8 cellular contexts compared by ENCODE assay signal in the genomic region with DNA sequence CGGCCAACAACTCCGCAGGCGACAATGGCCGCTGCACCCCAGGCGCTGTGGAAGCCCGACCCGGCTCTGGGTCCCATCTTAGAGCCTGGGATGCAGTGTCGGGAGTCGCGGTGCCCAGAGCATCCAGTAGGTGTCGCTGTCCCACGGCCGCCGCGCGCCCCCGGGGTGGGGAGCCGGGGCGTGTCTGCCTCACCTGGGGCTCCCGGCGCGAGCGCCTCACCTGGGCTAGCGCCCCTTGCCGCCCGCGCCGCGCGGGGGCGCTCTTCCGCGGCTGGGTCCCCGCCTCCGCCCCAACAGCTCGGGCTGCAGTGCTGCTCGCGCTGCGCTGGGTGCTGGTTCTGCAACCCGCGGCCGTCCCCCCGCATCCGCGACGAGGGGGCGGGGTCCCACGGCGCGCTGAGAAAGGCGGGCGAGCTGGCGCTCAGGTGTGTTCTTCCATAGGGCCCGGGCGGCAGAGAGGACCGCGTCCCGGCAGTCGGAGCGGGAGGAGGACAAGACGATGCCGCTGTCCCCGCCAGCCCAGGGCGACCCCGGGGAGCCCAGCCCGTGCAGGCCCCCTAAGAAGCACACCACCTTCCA. TPM values are rescaled to one million over a fixed set of nuclear protein-coding genes. Genes with fewer than 3 reads are reported as not detected.
DNase-seq lines count a peak whose midpoint lies in the region; ATAC-seq and TF ChIP-seq lines count a peak whose summit lies in the region.

Gene CRYBG1 (plus strand): TSS at position 308 of the 579 bp plus-strand sequence. CDS start 192 bp downstream, at position 500.

- H3K4me1 ChIP-seq in endocrine pancreas (ENCODE audit: control insufficient read depth, insufficient read depth, low read length) (no peaks in the 10 kb centered on the region), SJCRH30 (no peaks in the 10 kb centered on the region)

- H3K4me3 ChIP-seq in endocrine pancreas (ENCODE audit: control insufficient read depth, insufficient read depth, low read length) (peak within 1 kb of the TSS; percentile 50), SJCRH30 (no peak within 1 kb of the TSS)

- peak; percentile 71 for ATAC-seq in HG02981 (IDR thresholded peaks at IDR 0.05; ENCODE audit: unreplicated experiment)

- peak; percentile 93 for TF ChIP-seq CTCF in GM12874 (IDR thresholded peaks at IDR 0.05; ENCODE audit: insufficient read depth, low read depth, low read length)

- H3K9ac ChIP-seq in endocrine pancreas (ENCODE audit: control insufficient read depth, insufficient read depth, low read length): peak within 1 kb of the TSS; percentile 38

- H3K27me3 ChIP-seq in endocrine pancreas (ENCODE audit: control insufficient read depth, insufficient read depth, low read length): peaks cover 2% of the 10 kb centered on the region
- H3K27me3 ChIP-seq in SJCRH30: no peaks in the 10 kb centered on the region

- DNase-seq in NCI-H345 treated with DMSO at 0.1 percent for 48 hours (lab: John Stamatoyannopoulos, UW; ENCODE audit: unreplicated experiment) (peak; percentile 84), midbrain (lab: John Stamatoyannopoulos, UW) (peak; percentile 8), SJCRH30 (no peak)
- peak; percentile 88 for DNase-seq in activated CD8-positive, alpha-beta memory T cell treated with anti-CD3 and anti-CD28 coated beads for 24 hours
- peak; percentile 31 to 36 for DNase-seq in stimulated activated CD8-positive, alpha-beta memory T cell treated with anti-CD3 and anti-CD28 coated beads, Interleukin-4, amount 100 ng/mL, for 1 hour (ENCODE audit: low read depth in 2 of 2, low spot score in 1 of 2)

- H3K9me3 ChIP-seq in endocrine pancreas (ENCODE audit: control insufficient read depth, low read length): no peaks in the 10 kb centered on the region
- no peaks in the 10 kb centered on the region for H3K9me3 ChIP-seq in SJCRH30 (replicated peaks)

- H3K36me3 ChIP-seq in endocrine pancreas (ENCODE audit: control insufficient read depth, insufficient read depth, low read length) (no peaks in the 10 kb centered on the region), SJCRH30 (no peaks in the 10 kb centered on the region)

- no peak within 1 kb of the TSS for H3K27ac ChIP-seq in SJCRH30

RNA-seq across cellular contexts. Expression of gene CRYBG1, which starts in this region (rescaled TPM):
- total RNA-seq in SJCRH30 (2014; rRNA removed; shearing (Covaris generic)): 0.03 TPM in 1 of 2 replicates, not detected in the other

Comparison
In these comparisons a context has a peak if more than half of its experiments do, and no peak if none do; other contexts are left out.
1. DNase-seq: peak in NCI-H345 treated with DMSO at 0.1 percent for 48 hours (single experiment), activated CD8-positive, alpha-beta memory T cell treated with anti-CD3 and anti-CD28 coated beads for 24 hours (single experiment), midbrain (single experiment) and stimulated activated CD8-positive, alpha-beta memory T cell treated with anti-CD3 and anti-CD28 coated beads, Interleukin-4, amount 100 ng/mL, for 1 hour (2 of 2); none in SJCRH30 (0 of 2).